8 cellular contexts compared by ENCODE assay signal in the genomic region with DNA sequence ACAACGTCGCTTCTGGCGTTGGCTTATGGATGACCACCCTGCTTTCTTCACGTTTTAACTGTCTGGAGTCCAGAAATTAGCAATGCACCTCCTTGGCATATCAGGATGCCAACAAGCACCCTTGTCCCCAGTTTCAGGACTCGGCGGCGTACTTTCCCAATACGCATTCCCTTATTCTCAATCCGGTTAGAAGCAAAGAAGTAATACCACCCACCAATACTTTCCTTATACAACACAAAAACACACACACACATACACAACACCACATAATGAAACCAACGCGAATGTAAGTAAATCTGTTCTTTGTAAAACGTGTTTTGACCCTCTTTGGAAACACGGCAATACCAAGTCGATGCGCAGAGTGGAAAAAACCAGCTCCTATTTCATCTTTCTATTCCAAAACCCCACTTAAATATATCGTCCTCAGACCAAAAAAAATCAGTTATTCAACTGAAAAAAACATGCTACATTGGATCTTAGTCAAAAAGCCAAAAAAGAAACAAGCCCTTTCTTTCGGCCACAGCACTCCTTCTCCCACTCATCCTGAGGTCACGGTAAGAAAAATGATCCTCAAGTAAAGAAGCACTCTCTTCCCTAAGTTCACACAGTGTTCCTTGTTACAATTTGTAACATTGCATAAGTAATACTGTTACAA. TPM values are rescaled to one million over a fixed set of nuclear protein-coding genes. Genes with fewer than 3 reads are reported as not detected.
DNase-seq lines count a peak whose midpoint lies in the region; ATAC-seq, FAIRE-seq and TF ChIP-seq lines count a peak whose summit lies in the region.

No MANE protein-coding gene starts in this region.

- H3K4me3 ChIP-seq in WI38 (ENCODE audit: low read depth, low read length) (peak overlapping the region; percentile 39), mucosa of rectum (ENCODE audit: low read length in 2 of 2) (peak overlapping the region; percentile 76 to 79), upper lobe of right lung (peak overlapping the region; percentile 59)

- intact Hi-C loops in upper lobe of right lung (cut with DNase I): no loop called here

- FAIRE-seq in endometrium (lab: Jason Lieb, UNC): peak; percentile 96

- peak; percentile 61 for DNase-seq in AG08395 (ENCODE audit: low spot score)
- peak; percentile 17 for DNase-seq in NCI-H2196 treated with DMSO at 0.1 percent for 48 hours (lab: John Stamatoyannopoulos, UW; ENCODE audit: unreplicated experiment)
- DNase-seq in upper lobe of right lung: no peak

- no peaks in the 10 kb centered on the region for H3K27me3 ChIP-seq in mucosa of rectum (ENCODE audit: control insufficient read depth in 2 of 2, insufficient read depth in 2 of 2, low read length in 2 of 2)
- no peaks in the 10 kb centered on the region for H3K27me3 ChIP-seq in upper lobe of right lung

- ATAC-seq in GM18511 (IDR thresholded peaks at IDR 0.05; ENCODE audit: unreplicated experiment): peak; percentile 34
- peak; percentile 30 for ATAC-seq in HG03095 (IDR thresholded peaks at IDR 0.05; ENCODE audit: unreplicated experiment)
- ATAC-seq in upper lobe of right lung: no peak

- H3K9ac ChIP-seq in mucosa of rectum (ENCODE audit: low read depth in 1 of 2, low read length in 2 of 2): peak overlapping the region; percentile 84 to 93

- H3K9me3 ChIP-seq in mucosa of rectum (ENCODE audit: control insufficient read depth in 2 of 2, low read length in 2 of 2) (no peaks in the 10 kb centered on the region), upper lobe of right lung (no peaks in the 10 kb centered on the region)

- TF ChIP-seq CTCF in WI38 (IDR thresholded peaks at IDR 0.05; ENCODE audit: low read depth, low read length): no peak
- TF ChIP-seq CTCF in upper lobe of right lung (IDR thresholded peaks at IDR 0.05): no peak

- H3K27ac ChIP-seq in mucosa of rectum (ENCODE audit: low read depth in 2 of 2, low read length in 2 of 2) (peak overlapping the region; percentile 98 to 99), upper lobe of right lung (peak overlapping the region; percentile 100)

- H3K4me1 ChIP-seq in mucosa of rectum (ENCODE audit: control insufficient read depth in 2 of 2, insufficient read depth in 2 of 2, low read length in 2 of 2): peaks cover 10 to 16% of the 10 kb centered on the region in 2 donors
- peaks cover 17% of the 10 kb centered on the region for H3K4me1 ChIP-seq in upper lobe of right lung

- no peaks in the 10 kb centered on the region for H3K36me3 ChIP-seq in mucosa of rectum (ENCODE audit: control insufficient read depth in 2 of 2, insufficient read depth in 2 of 2, low read length in 2 of 2)
- no peaks in the 10 kb centered on the region for H3K36me3 ChIP-seq in upper lobe of right lung

RNA-seq across cellular contexts. Expression of a gene that starts 31.1 kb away (rescaled TPM):
- total RNA-seq in upper lobe of right lung: 18.5 TPM
